8 cellular contexts compared by ENCODE assay signal in the genomic region with DNA sequence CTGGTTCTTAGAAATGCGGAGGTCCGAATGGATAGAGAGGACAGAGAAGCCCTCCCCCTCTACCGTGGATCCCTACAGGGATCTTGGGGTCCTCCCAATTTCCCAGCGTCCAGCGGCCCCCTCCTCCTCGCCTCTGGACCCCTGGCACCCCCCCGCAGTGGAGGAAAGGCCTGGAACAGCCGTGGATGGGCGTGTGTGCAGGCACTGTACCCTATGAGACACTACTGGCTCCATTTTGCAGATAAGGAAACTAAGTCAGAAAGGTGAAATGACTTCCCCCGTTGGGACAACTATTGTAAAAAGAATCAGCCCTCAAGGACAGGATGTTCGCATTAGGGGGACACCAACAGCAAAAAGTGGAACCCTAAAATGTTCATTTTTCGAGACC. TPM values are rescaled to one million over a fixed set of nuclear protein-coding genes. Genes with fewer than 3 reads are reported as not detected.
A peak's percentile ranks its signal among the peaks of the same experiment; 100 is the strongest.
DNase-seq lines count a peak whose midpoint lies in the region; ATAC-seq and TF ChIP-seq lines count a peak whose summit lies in the region.

No MANE protein-coding gene starts in this region.

- CTCF ChIA-PET in activated naive CD4-positive, alpha-beta T cell treated with anti-CD3 and anti-CD28 coated beads, Interleukin-2, amount 10 ng/mL, durations not matched to agents 7 days and 5 days (lab: Charles Lee), result no interaction called here
- CTCF ChIA-PET in MCF 10A (lab: Yijun Ruan, JAX), result interaction anchor here (0.5 to 2.5 kb wide), 4 partner anchors 40 to 245 kb away, joined by 3 to 18 read pairs (median 4); no protein-coding TSS in a partner anchor

- H3K79me1 ChIP-seq in mesendoderm (ENCODE audit: low read length), result peaks cover 2% of the 10 kb centered on the region

- intact Hi-C loops in MCF 10A (cut with micrococcal nuclease), result loop anchor here (1.0 to 5.0 kb wide), 2 partner anchors 40 to 88 kb away; a partner anchor contains a TSS

- H3K27me3 Mint-ChIP-seq in activated naive CD4-positive, alpha-beta T cell treated with anti-CD3 and anti-CD28 coated beads, Interleukin-2, amount 10 ng/mL, durations not matched to agents 7 days and 5 days, result peaks cover 39% of the 10 kb centered on the region
- H3K27me3 Mint-ChIP-seq in MCF 10A (ENCODE audit: insufficient read depth, unreplicated experiment), result no peaks in the 10 kb centered on the region

- H3K27me3 ChIP-seq in mesendoderm (ENCODE audit: insufficient read depth, low read length, poor library complexity) (no peaks in the 10 kb centered on the region), tibial nerve (no peaks in the 10 kb centered on the region)

- H2BK15ac ChIP-seq in mesendoderm (replicated peaks; ENCODE audit: low read depth), result no peak overlapping the region

- H2BK5ac ChIP-seq in mesendoderm (ENCODE audit: low read length), result no peak overlapping the region

- no peak overlapping the region for H3K9ac ChIP-seq in mesendoderm (ENCODE audit: low read length)

- peak overlapping the region; percentile 23 for H3K27ac ChIP-seq in mesendoderm (ENCODE audit: low read depth, low read length)
- peak overlapping the region; percentile 89 to 94 (median 92) for H3K27ac ChIP-seq in tibial nerve

- H2AK5ac ChIP-seq in mesendoderm (ENCODE audit: low read length), result no peak overlapping the region

- H3K4me2 ChIP-seq in mesendoderm (ENCODE audit: low read length), result peak overlapping the region; percentile 89

- no peak for ATAC-seq in activated naive CD4-positive, alpha-beta T cell treated with anti-CD3 and anti-CD28 coated beads, Interleukin-2, amount 50 U/mL, for 72 hours

- H3K9me3 ChIP-seq in tibial nerve, result no peaks in the 10 kb centered on the region

- H3K4me1 Mint-ChIP-seq in activated naive CD4-positive, alpha-beta T cell treated with anti-CD3 and anti-CD28 coated beads, Interleukin-2, amount 10 ng/mL, durations not matched to agents 7 days and 5 days, result peaks cover 53% of the 10 kb centered on the region
- peaks cover 31% of the 10 kb centered on the region for H3K4me1 Mint-ChIP-seq in MCF 10A (ENCODE audit: insufficient read depth, unreplicated experiment)

- peak overlapping the region; percentile 85 for H3K56ac ChIP-seq in mesendoderm (ENCODE audit: low read length)

- WGBS in mesendoderm (ENCODE audit: extremely low coverage, insufficient coverage, low lambda C conversion rate), result no CpG with 5 or more reads among the region's 12 CpGs
- WGBS in tibial nerve, 2 donors, result 24 to 32% methylated on average over 11 of the region's 12 CpGs

- TF ChIP-seq CTCF in MCF 10A (IDR thresholded peaks at IDR 0.05; ENCODE audit: unreplicated experiment) (no peak), tibial nerve (IDR thresholded peaks at IDR 0.05) (no peak)

- H2BK120ac ChIP-seq in mesendoderm (ENCODE audit: low read depth, low read length), result no peak overlapping the region

- H3K79me2 ChIP-seq in mesendoderm (ENCODE audit: control insufficient read depth, insufficient read depth, low read length), result peaks cover 23% of the 10 kb centered on the region

- POLR2A ChIA-PET in MCF 10A (lab: Yijun Ruan, JAX), result interaction anchor here (0.6 to 2.9 kb wide), 11 partner anchors 10 to 633 kb away, joined by 3 to 47 read pairs (median 4); no protein-coding TSS in a partner anchor

- H3K4me3 ChIP-seq in mesendoderm (ENCODE audit: low read length) (no peak overlapping the region), tibial nerve (peak overlapping the region; percentile 68 to 91 (median 86))

- H3K36me3 Mint-ChIP-seq in activated naive CD4-positive, alpha-beta T cell treated with anti-CD3 and anti-CD28 coated beads, Interleukin-2, amount 10 ng/mL, durations not matched to agents 7 days and 5 days, result peaks cover 10% of the 10 kb centered on the region
- peaks cover 7 to 10% of the 10 kb centered on the region in 2 donors for H3K36me3 Mint-ChIP-seq in activated naive CD4-positive, alpha-beta T cell treated with anti-CD3 and anti-CD28 coated beads, Interleukin-2, amount 50 U/mL, for 72 hours
- H3K36me3 Mint-ChIP-seq in MCF 10A (ENCODE audit: insufficient read depth, unreplicated experiment), result peaks cover 7% of the 10 kb centered on the region

- H3K4me1 ChIP-seq in mesendoderm (ENCODE audit: control insufficient read depth, low read depth, low read length) (peaks cover 6% of the 10 kb centered on the region), tibial nerve (peaks cover 0 to 48% (median 25%) of the 10 kb centered on the region in 4 donors)

- no peaks in the 10 kb centered on the region for H3K36me3 ChIP-seq in mesendoderm (ENCODE audit: control insufficient read depth, insufficient read depth, low read length)
- H3K36me3 ChIP-seq in tibial nerve, result no peaks in the 10 kb centered on the region

- H3K4ac ChIP-seq in mesendoderm (ENCODE audit: low read depth, low read length), result no peak overlapping the region

- H3K18ac ChIP-seq in mesendoderm (ENCODE audit: low read length), result no peak overlapping the region

- no peak for DNase-seq in activated naive CD4-positive, alpha-beta T cell treated with anti-CD3 and anti-CD28 coated beads, Interleukin-2, amount 10 ng/mL, durations not matched to agents 7 days and 5 days
- no peak for DNase-seq in activated naive CD4-positive, alpha-beta T cell treated with anti-CD3 and anti-CD28 coated beads, Interleukin-2, amount 50 U/mL, for 72 hours (ENCODE audit: low spot score in 2 of 2)
- DNase-seq in MCF 10A (ENCODE audit: unreplicated experiment) (no peak), mesendoderm (no peak), tibial nerve (ENCODE audit: low spot score in 2 of 2) (no peak), NCI-H2196 (lab: John Stamatoyannopoulos, UW; ENCODE audit: unreplicated experiment) (no peak), NCI-H1105 treated with DMSO at 0.1 percent for 48 hours (lab: John Stamatoyannopoulos, UW) (no peak), Kasumi-1 (lab: John Stamatoyannopoulos, UW) (no peak)

- H3K9me3 Mint-ChIP-seq in activated naive CD4-positive, alpha-beta T cell treated with anti-CD3 and anti-CD28 coated beads, Interleukin-2, amount 10 ng/mL, durations not matched to agents 7 days and 5 days, result no peaks in the 10 kb centered on the region
- no peaks in the 10 kb centered on the region for H3K9me3 Mint-ChIP-seq in activated naive CD4-positive, alpha-beta T cell treated with anti-CD3 and anti-CD28 coated beads, Interleukin-2, amount 50 U/mL, for 72 hours
- H3K9me3 Mint-ChIP-seq in MCF 10A (ENCODE audit: unreplicated experiment), result no peaks in the 10 kb centered on the region

- H4K5ac ChIP-seq in mesendoderm (ENCODE audit: low read length), result no peak overlapping the region

- no peak overlapping the region for H4K8ac ChIP-seq in mesendoderm (ENCODE audit: low read depth, low read length)

- TF ChIP-seq POLR2A in tibial nerve (IDR thresholded peaks at IDR 0.05), result no peak

- H3K27ac Mint-ChIP-seq in activated naive CD4-positive, alpha-beta T cell treated with anti-CD3 and anti-CD28 coated beads, Interleukin-2, amount 10 ng/mL, durations not matched to agents 7 days and 5 days, result peak overlapping the region; percentile 63
- H3K27ac Mint-ChIP-seq in activated naive CD4-positive, alpha-beta T cell treated with anti-CD3 and anti-CD28 coated beads, Interleukin-2, amount 50 U/mL, for 72 hours, result no peak overlapping the region
- peak overlapping the region; percentile 70 for H3K27ac Mint-ChIP-seq in MCF 10A (ENCODE audit: low read depth, unreplicated experiment)

- H3K23ac ChIP-seq in mesendoderm (ENCODE audit: low read length), result peak overlapping the region; percentile 48

- no TSS peak for BruUV-seq in MCF 10A (replicated peaks; lab: Mats Ljungman, UMichigan)

- peak overlapping the region; percentile 39 for H3K4me3 Mint-ChIP-seq in activated naive CD4-positive, alpha-beta T cell treated with anti-CD3 and anti-CD28 coated beads, Interleukin-2, amount 10 ng/mL, durations not matched to agents 7 days and 5 days
- peak overlapping the region; percentile 91 for H3K4me3 Mint-ChIP-seq in MCF 10A (ENCODE audit: unreplicated experiment)

- no peak for TF ChIP-seq EP300 in tibial nerve (IDR thresholded peaks at IDR 0.05)

RNA-seq across cellular contexts. Expression of a gene that starts 0.9 kb away (rescaled TPM):
- total RNA-seq in activated naive CD4-positive, alpha-beta T cell treated with anti-CD3 and anti-CD28 coated beads, Interleukin-2, amount 50 U/mL, for 72 hours, result 10 to 100 TPM; 15.6 to 43.3 TPM
- 98.5 and 106 TPM in 2 replicates for total RNA-seq in MCF 10A (2022)
- polyA plus RNA-seq in mesendoderm (2013, experiment 1 of 2), result 43.7 TPM
- 43.4 TPM for polyA plus RNA-seq in mesendoderm (2013, experiment 2 of 2)
- 10 to 100 TPM; 60.9 to 90.6 (median 72.5) TPM for total RNA-seq in tibial nerve

Comparison
In these comparisons a context has a peak if more than half of its experiments do, and no peak if none do; other contexts are left out.
1. H3K27ac Mint-ChIP-seq: peak in activated naive CD4-positive, alpha-beta T cell treated with anti-CD3 and anti-CD28 coated beads, Interleukin-2, amount 10 ng/mL, durations not matched to agents 7 days and 5 days (single experiment) and MCF 10A (single experiment); none in activated naive CD4-positive, alpha-beta T cell treated with anti-CD3 and anti-CD28 coated beads, Interleukin-2, amount 50 U/mL, for 72 hours (0 of 2).